Comparison of ENCODE assay signal across 1 cellular context in genomic region chr6:33638581-33638980, GRCh38.
TF ChIP-seq lines count a peak whose summit lies in the region.

No MANE protein-coding gene starts in this region.

TF ChIP-seq in HepG2, 621 proteins besides CTCF, POLR2A, EP300 and RAD21:
- TF ChIP-seq HMGA1 (CRISPR knock-in tag; conservative IDR thresholded peaks at IDR 0.05) (no peak), ZNF441 (CRISPR knock-in tag; IDR thresholded peaks at IDR 0.05; ENCODE audit: borderline replicate concordance) (no peak), FOXK2 (IDR thresholded peaks at IDR 0.05) (no peak), EED (CRISPR knock-in tag; IDR thresholded peaks at IDR 0.05) (no peak), AHR (CRISPR knock-in tag; IDR thresholded peaks at IDR 0.05) (no peak), SMYD3 (CRISPR knock-in tag; IDR thresholded peaks at IDR 0.05) (no peak), MIXL1 (CRISPR knock-in tag; IDR thresholded peaks at IDR 0.05) (no peak), REL (CRISPR knock-in tag; conservative IDR thresholded peaks at IDR 0.05) (no peak), ZBTB7A (CRISPR knock-in tag; IDR thresholded peaks at IDR 0.05) (no peak), ZFX (CRISPR knock-in tag; IDR thresholded peaks at IDR 0.05; ENCODE audit: low read depth) (no peak), ZNF614 (CRISPR knock-in tag; IDR thresholded peaks at IDR 0.05; ENCODE audit: borderline replicate concordance) (no peak), ZEB1 (IDR thresholded peaks at IDR 0.05; ENCODE audit: insufficient replicate concordance, low read depth) (no peak)
